In genomic region chr19:10403137-10404021, GRCh38 we compare ENCODE assay signal across 8 cellular contexts. TPM values are rescaled to one million over a fixed set of nuclear protein-coding genes. Genes with fewer than 3 reads are reported as not detected.
DNase-seq lines count a peak whose midpoint lies in the region; ATAC-seq and TF ChIP-seq lines count a peak whose summit lies in the region.

TSS of gene CDC37 (minus strand) at chr19:10403542. CDS start at chr19:10403479, 63 bp downstream.

- no peak for TF ChIP-seq CTCF in CD8-positive, alpha-beta T cell (IDR thresholded peaks at IDR 0.05)

- no peaks in the 10 kb centered on the region for H3K27me3 Mint-ChIP-seq in CD8-positive, alpha-beta T cell (ENCODE audit: low read depth)

- H3K4me3 Mint-ChIP-seq in CD8-positive, alpha-beta T cell = peak within 1 kb of the TSS; percentile 95

- CTCF ChIA-PET in CD8-positive, alpha-beta T cell (lab: Charles Lee) = interaction anchor here (0.7 to 27.5 kb wide), 10 partner anchors 8 to 314 kb away, joined by 3 to 671 read pairs (median 4); partner anchors contain the start of genes DNM2, ICAM1 and PDE4A

- H3K4me1 ChIP-seq in CD8-positive, alpha-beta T cell (ENCODE audit: insufficient read depth, low read length) = peaks cover 73% of the 10 kb centered on the region

- peak; percentile 96 to 99 (median 98) for DNase-seq in CD8-positive, alpha-beta T cell
- DNase-seq in HS-5 (ENCODE audit: low read depth) (peak; percentile 91), NK-92 (lab: John Stamatoyannopoulos, UW; ENCODE audit: unreplicated experiment) (peak; percentile 71), medulla oblongata (ENCODE audit: extremely low spot score) (peak; percentile 97)
- peak; percentile 94 to 98 for DNase-seq in activated CD8-positive, alpha-beta memory T cell treated with anti-CD3 and anti-CD28 coated beads for 1 hour (ENCODE audit: extremely low read depth in 1 of 2, low read depth in 1 of 2)
- peak; percentile 96 for DNase-seq in effector CD4-positive, alpha-beta T cell
- DNase-seq in stimulated activated CD4-positive, alpha-beta T cell treated with anti-CD3 and anti-CD28 coated beads, TNF-alpha, amount 100 ng/mL, for 48 hours (ENCODE audit: low read depth in 3 of 3) = peak; percentile 95 to 98 (median 97)

- no peaks in the 10 kb centered on the region for H3K27me3 ChIP-seq in CD8-positive, alpha-beta T cell (ENCODE audit: insufficient read depth, low read length)

- H3K4me1 Mint-ChIP-seq in CD8-positive, alpha-beta T cell (ENCODE audit: low read depth) = peaks cover 67% of the 10 kb centered on the region

- POLR2A ChIA-PET in CD8-positive, alpha-beta T cell (lab: Charles Lee) = interaction anchor here (1.1 to 5.6 kb wide), 5 partner anchors 11 to 163 kb away, joined by 3 to 48 read pairs (median 4); partner anchors contain the start of genes KRI1, PDE4A and TYK2

- ATAC-seq in CD8-positive, alpha-beta T cell = peak; percentile 72
- peak; percentile 76 for ATAC-seq in GM19467 (IDR thresholded peaks at IDR 0.05; ENCODE audit: unreplicated experiment)

- H3K27ac ChIP-seq in CD8-positive, alpha-beta T cell (ENCODE audit: low read depth, low read length) = peak within 1 kb of the TSS; percentile 93

- no peaks in the 10 kb centered on the region for H3K9me3 ChIP-seq in CD8-positive, alpha-beta T cell (ENCODE audit: low read length)

- no peaks in the 10 kb centered on the region for H3K36me3 ChIP-seq in CD8-positive, alpha-beta T cell (ENCODE audit: insufficient read depth, low read length)

- H3K9me3 Mint-ChIP-seq in CD8-positive, alpha-beta T cell = no peaks in the 10 kb centered on the region

- peak within 1 kb of the TSS; percentile 99 for H3K4me3 ChIP-seq in CD8-positive, alpha-beta T cell (ENCODE audit: low read depth, low read length)

- peaks cover 13% of the 10 kb centered on the region for H3K36me3 Mint-ChIP-seq in CD8-positive, alpha-beta T cell

- H3K27ac Mint-ChIP-seq in CD8-positive, alpha-beta T cell = peak within 1 kb of the TSS; percentile 94

- intact Hi-C loops in CD8-positive, alpha-beta T cell (cut with DNase I, micrococcal nuclease) = loop anchor here (1.0 to 10.0 kb wide), 14 partner anchors 13 to 971 kb away; partner anchors contain the start of genes CDKN2D (in 2 of the 2), ILF3 (in 2 of the 2), RAVER1 (in 2 of the 2) and DNM2 (in 1 of the 2)

RNA-seq across cellular contexts. Expression of gene CDC37, which starts in this region (rescaled TPM):
- 100 to 1,000 TPM; 195 to 196 TPM for total RNA-seq in CD8-positive, alpha-beta T cell

Comparison
In these comparisons a context has a peak if more than half of its experiments do, and no peak if none do; other contexts are left out.
1. Peak in every context shown above with its lines: DNase-seq, ATAC-seq, H3K4me3 ChIP-seq and H3K27ac ChIP-seq.